In genomic region chr6:41159415-41160082, GRCh38 we compare ENCODE assay signal across 19 cellular contexts. TPM values are rescaled to one million over a fixed set of nuclear protein-coding genes. Genes with fewer than 3 reads are reported as not detected.
DNase-seq lines count a peak whose midpoint lies in the region; ATAC-seq lines count a peak whose summit lies in the region.
"Had no signal": no experiment of that assay in that cellular context is flagged by ENCODE, and none has a peak within 500 bp of the region (broad histone marks: within the 10 kb centered on the region; RNA-seq: fewer than 3 reads in every experiment).

No MANE protein-coding gene starts in this region.

- H3K36me3 Mint-ChIP-seq in activated CD4-positive, alpha-beta T cell treated with anti-CD3 and anti-CD28 coated beads, Interleukin-2, amount 10 ng/mL, durations not matched to agents 24 days and 14 days (ENCODE audit: low read depth) = no peaks in the 10 kb centered on the region
- H3K36me3 Mint-ChIP-seq in activated T-helper 1 cell treated with anti-CD3 and anti-CD28 coated beads, Interleukin-12 subunit alpha, Interleukin-12 subunit beta, Interleukin-2, Interleukin-4 antibody, amounts not matched to agents 30 ng/mL and 10 ng/mL and 1 ng/mL, durations not matched to agents 14 hours and 24 hours and 36 hours (ENCODE audit: low read depth) = no peaks in the 10 kb centered on the region
- H3K36me3 Mint-ChIP-seq: activated naive CD4-positive, alpha-beta T cell treated with anti-CD3 and anti-CD28 coated beads, Interleukin-2, amount 10 ng/mL, durations not matched to agents 7 days and 5 days; CD4-positive, CD25-positive, alpha-beta regulatory T cell had no signal

- no peaks in the 10 kb centered on the region for H3K9me3 Mint-ChIP-seq in activated CD4-positive, alpha-beta T cell treated with anti-CD3 and anti-CD28 coated beads, Interleukin-2, amount 10 ng/mL, durations not matched to agents 24 days and 14 days
- no peaks in the 10 kb centered on the region for H3K9me3 Mint-ChIP-seq in activated T-helper 1 cell treated with anti-CD3 and anti-CD28 coated beads, Interleukin-12 subunit alpha, Interleukin-12 subunit beta, Interleukin-2, Interleukin-4 antibody, amounts not matched to agents 30 ng/mL and 10 ng/mL and 1 ng/mL, durations not matched to agents 14 hours and 24 hours and 36 hours
- H3K9me3 Mint-ChIP-seq: activated naive CD4-positive, alpha-beta T cell treated with anti-CD3 and anti-CD28 coated beads, Interleukin-2, amount 10 ng/mL, durations not matched to agents 7 days and 5 days had no signal

- no peak overlapping the region for H3K4me3 ChIP-seq in adipocyte (ENCODE audit: low read length)
- H3K4me3 ChIP-seq: gastroesophageal sphincter, mucosa of descending colon had no signal

- H3K27ac Mint-ChIP-seq in activated CD4-positive, alpha-beta T cell treated with anti-CD3 and anti-CD28 coated beads, Interleukin-2, amount 10 ng/mL, durations not matched to agents 24 days and 14 days = no peak overlapping the region
- no peak overlapping the region for H3K27ac Mint-ChIP-seq in activated T-helper 1 cell treated with anti-CD3 and anti-CD28 coated beads, Interleukin-12 subunit alpha, Interleukin-12 subunit beta, Interleukin-2, Interleukin-4 antibody, amounts not matched to agents 30 ng/mL and 10 ng/mL and 1 ng/mL, durations not matched to agents 14 hours and 24 hours and 36 hours
- H3K27ac Mint-ChIP-seq: activated naive CD4-positive, alpha-beta T cell treated with anti-CD3 and anti-CD28 coated beads, Interleukin-2, amount 10 ng/mL, durations not matched to agents 7 days and 5 days; CD4-positive, CD25-positive, alpha-beta regulatory T cell had no signal

- ATAC-seq in GM19023 (IDR thresholded peaks at IDR 0.05; ENCODE audit: unreplicated experiment) = no peak
- ATAC-seq: gastroesophageal sphincter, left lobe of liver, mucosa of descending colon, sciatic nerve had no signal

- no peaks in the 10 kb centered on the region for H3K9me3 ChIP-seq in adipocyte (ENCODE audit: control insufficient read depth, low read length)
- H3K9me3 ChIP-seq: gastroesophageal sphincter, mucosa of descending colon had no signal

- peaks cover 57% of the 10 kb centered on the region for H3K27me3 ChIP-seq in adipocyte (replicated peaks; ENCODE audit: control insufficient read depth, insufficient read depth, low read length)

- peak; percentile 37 for DNase-seq in activated CD4-positive, alpha-beta T cell treated with anti-CD3 and anti-CD28 coated beads, Interleukin-2, amount 10 ng/mL, durations not matched to agents 24 days and 14 days
- DNase-seq in activated CD4-positive, alpha-beta T cell treated with anti-CD3 and anti-CD28 coated beads for 48 hours = no peak
- peak; percentile 65 for DNase-seq in NCI-H2171 treated with DMSO at 0.1 percent for 48 hours (lab: John Stamatoyannopoulos, UW)
- DNase-seq in adipocyte (ENCODE audit: low read depth) = peak; percentile 39
- no peak for DNase-seq in head of caudate nucleus
- no peak for DNase-seq in activated T-helper 1 cell treated with anti-CD3 and anti-CD28 coated beads, Interleukin-12 subunit alpha, Interleukin-12 subunit beta, Interleukin-2, Interleukin-4 antibody, amounts not matched to agents 30 ng/mL and 10 ng/mL and 1 ng/mL, durations not matched to agents 14 hours and 24 hours and 36 hours (ENCODE audit: low spot score)
- no peak for DNase-seq in NCI-H2227 (lab: John Stamatoyannopoulos, UW; ENCODE audit: unreplicated experiment)
- DNase-seq: activated naive CD4-positive, alpha-beta T cell treated with anti-CD3 and anti-CD28 coated beads, Interleukin-2, amount 10 ng/mL, durations not matched to agents 7 days and 5 days; activated T-cell treated with anti-CD3 and anti-CD28 coated beads for 4 hours; CD4-positive, CD25-positive, alpha-beta regulatory T cell; EL; mucosa of descending colon; NCI-H82; nucleus accumbens; stimulated activated CD4-positive, alpha-beta T cell treated with anti-CD3 and anti-CD28 coated beads, Interleukin-2, amount 100 ng/mL, for 24 hours had no signal

- H3K27me3 Mint-ChIP-seq in activated CD4-positive, alpha-beta T cell treated with anti-CD3 and anti-CD28 coated beads, Interleukin-2, amount 10 ng/mL, durations not matched to agents 24 days and 14 days = peaks cover 17% of the 10 kb centered on the region
- H3K27me3 Mint-ChIP-seq in activated T-helper 1 cell treated with anti-CD3 and anti-CD28 coated beads, Interleukin-12 subunit alpha, Interleukin-12 subunit beta, Interleukin-2, Interleukin-4 antibody, amounts not matched to agents 30 ng/mL and 10 ng/mL and 1 ng/mL, durations not matched to agents 14 hours and 24 hours and 36 hours (ENCODE audit: insufficient read depth) = peaks cover 13% of the 10 kb centered on the region

- H3K4me1 ChIP-seq in adipocyte (ENCODE audit: control insufficient read depth, insufficient read depth, low read length) = no peaks in the 10 kb centered on the region
- H3K4me1 ChIP-seq: gastroesophageal sphincter had no signal

- intact Hi-C loops in activated CD4-positive, alpha-beta T cell treated with anti-CD3 and anti-CD28 coated beads, Interleukin-2, amount 10 ng/mL, durations not matched to agents 24 days and 14 days (cut with micrococcal nuclease) = no loop called here
- intact Hi-C loops in head of caudate nucleus (cut with DNase I) = no loop called here
- intact Hi-C loops in activated T-helper 1 cell treated with anti-CD3 and anti-CD28 coated beads, Interleukin-12 subunit alpha, Interleukin-12 subunit beta, Interleukin-2, Interleukin-4 antibody, amounts not matched to agents 30 ng/mL and 10 ng/mL and 1 ng/mL, durations not matched to agents 14 hours and 24 hours and 36 hours (cut with micrococcal nuclease) = no loop called here

- no peaks in the 10 kb centered on the region for H3K36me3 ChIP-seq in adipocyte (ENCODE audit: control insufficient read depth, insufficient read depth, low read length, severe bottlenecking)
- H3K36me3 ChIP-seq: gastroesophageal sphincter had no signal

- H3K4me1 Mint-ChIP-seq in activated CD4-positive, alpha-beta T cell treated with anti-CD3 and anti-CD28 coated beads, Interleukin-2, amount 10 ng/mL, durations not matched to agents 24 days and 14 days = no peaks in the 10 kb centered on the region
- H3K4me1 Mint-ChIP-seq in activated T-helper 1 cell treated with anti-CD3 and anti-CD28 coated beads, Interleukin-12 subunit alpha, Interleukin-12 subunit beta, Interleukin-2, Interleukin-4 antibody, amounts not matched to agents 30 ng/mL and 10 ng/mL and 1 ng/mL, durations not matched to agents 14 hours and 24 hours and 36 hours (ENCODE audit: low read depth) = no peaks in the 10 kb centered on the region
- H3K4me1 Mint-ChIP-seq: activated naive CD4-positive, alpha-beta T cell treated with anti-CD3 and anti-CD28 coated beads, Interleukin-2, amount 10 ng/mL, durations not matched to agents 7 days and 5 days had no signal

- no peak overlapping the region for H3K9ac ChIP-seq in adipocyte (ENCODE audit: low read length)

- H3K4me3 Mint-ChIP-seq in activated CD4-positive, alpha-beta T cell treated with anti-CD3 and anti-CD28 coated beads, Interleukin-2, amount 10 ng/mL, durations not matched to agents 24 days and 14 days = no peak overlapping the region
- no peak overlapping the region for H3K4me3 Mint-ChIP-seq in activated T-helper 1 cell treated with anti-CD3 and anti-CD28 coated beads, Interleukin-12 subunit alpha, Interleukin-12 subunit beta, Interleukin-2, Interleukin-4 antibody, amounts not matched to agents 30 ng/mL and 10 ng/mL and 1 ng/mL, durations not matched to agents 14 hours and 24 hours and 36 hours
- H3K4me3 Mint-ChIP-seq: activated naive CD4-positive, alpha-beta T cell treated with anti-CD3 and anti-CD28 coated beads, Interleukin-2, amount 10 ng/mL, durations not matched to agents 7 days and 5 days; CD4-positive, CD25-positive, alpha-beta regulatory T cell had no signal

RNA-seq across cellular contexts. Expression of gene TREM2, which starts 3.4 kb away (rescaled TPM):
- not detected in 2 replicates for total RNA-seq in activated CD4-positive, alpha-beta T cell treated with anti-CD3 and anti-CD28 coated beads, Interleukin-2, amount 10 ng/mL, durations not matched to agents 24 days and 14 days
- not detected in 2 replicates for total RNA-seq in activated T-helper 1 cell treated with anti-CD3 and anti-CD28 coated beads, Interleukin-12 subunit alpha, Interleukin-12 subunit beta, Interleukin-2, Interleukin-4 antibody, amounts not matched to agents 30 ng/mL and 10 ng/mL and 1 ng/mL, durations not matched to agents 14 hours and 24 hours and 36 hours
- total RNA-seq: CD4-positive, CD25-positive, alpha-beta regulatory T cell had no signal

RNA-seq across cellular contexts. Expression of gene TREML1, which starts 5.4 kb away (rescaled TPM):
- total RNA-seq in activated CD4-positive, alpha-beta T cell treated with anti-CD3 and anti-CD28 coated beads, Interleukin-2, amount 10 ng/mL, durations not matched to agents 24 days and 14 days = not detected in 2 replicates
- total RNA-seq in activated T-helper 1 cell treated with anti-CD3 and anti-CD28 coated beads, Interleukin-12 subunit alpha, Interleukin-12 subunit beta, Interleukin-2, Interleukin-4 antibody, amounts not matched to agents 30 ng/mL and 10 ng/mL and 1 ng/mL, durations not matched to agents 14 hours and 24 hours and 36 hours = not detected in 2 replicates
- total RNA-seq: gastroesophageal sphincter, left lobe of liver had no signal

RNA-seq across cellular contexts. Expression of gene TREML2, which starts 41.4 kb away (rescaled TPM):
- 3.5 TPM in 2 replicates for total RNA-seq in activated CD4-positive, alpha-beta T cell treated with anti-CD3 and anti-CD28 coated beads, Interleukin-2, amount 10 ng/mL, durations not matched to agents 24 days and 14 days
- 4.5 and 4.9 TPM in 2 replicates for total RNA-seq in activated T-helper 1 cell treated with anti-CD3 and anti-CD28 coated beads, Interleukin-12 subunit alpha, Interleukin-12 subunit beta, Interleukin-2, Interleukin-4 antibody, amounts not matched to agents 30 ng/mL and 10 ng/mL and 1 ng/mL, durations not matched to agents 14 hours and 24 hours and 36 hours
- total RNA-seq: mucosa of descending colon had no signal

Comparison
In these comparisons a context has a peak if more than half of its experiments do, and no peak if none do; other contexts are left out.
1. DNase-seq: peak in activated CD4-positive, alpha-beta T cell treated with anti-CD3 and anti-CD28 coated beads, Interleukin-2, amount 10 ng/mL, durations not matched to agents 24 days and 14 days (single experiment), NCI-H2171 treated with DMSO at 0.1 percent for 48 hours (single experiment) and adipocyte (single experiment); none in activated CD4-positive, alpha-beta T cell treated with anti-CD3 and anti-CD28 coated beads for 48 hours (single experiment), head of caudate nucleus (0 of 42), activated T-helper 1 cell treated with anti-CD3 and anti-CD28 coated beads, Interleukin-12 subunit alpha, Interleukin-12 subunit beta, Interleukin-2, Interleukin-4 antibody, amounts not matched to agents 30 ng/mL and 10 ng/mL and 1 ng/mL, durations not matched to agents 14 hours and 24 hours and 36 hours (single experiment) and NCI-H2227 (single experiment).